ENCODE assay signal across 30 cellular contexts in genomic region chr9:122058051-122058450, GRCh38.
"Had no signal": no experiment of that assay in that cellular context is flagged by ENCODE, and none has a peak within 500 bp of the region (broad histone marks: within the 10 kb centered on the region; RNA-seq: fewer than 3 reads in every experiment).

No MANE protein-coding gene starts in this region.

- H3K9me3 ChIP-seq: breast epithelium, pancreas, psoas muscle, right atrium auricular region, thyroid gland, upper lobe of right lung had no signal

- DNase-seq: activated CD4-positive, alpha-beta memory T cell treated with anti-CD3 and anti-CD28 coated beads, Interleukin-2, amount 10 ng/mL, durations not matched to agents 7 days and 5 days; activated CD4-positive, alpha-beta T cell treated with anti-CD3 and anti-CD28 coated beads for 1 hour; activated CD4-positive, alpha-beta T cell treated with anti-CD3 and anti-CD28 coated beads, Interleukin-2, amount 10 ng/mL, durations not matched to agents 7 days and 5 days; activated CD8-positive, alpha-beta memory T cell treated with anti-CD3 and anti-CD28 coated beads, Interleukin-2, amount 50 U/mL, for 48 hours; activated naive CD8-positive, alpha-beta T cell treated with anti-CD3 and anti-CD28 coated beads, Interleukin-2, amount 50 U/mL, for 24 hours; activated T-cell treated with anti-CD3 and anti-CD28 coated beads, Interleukin-2, amount 50 U/mL, for 4 hours; dermis blood vessel endothelial cell; effector CD8-positive, alpha-beta T cell; left cardiac atrium; left ventricle myocardium superior; mammary epithelial cell; naive B cell; nephron progenitor cell; pancreas; psoas muscle; stimulated activated CD4-positive, alpha-beta T cell treated with anti-CD3 and anti-CD28 coated beads, Interleukin-1b, Interleukin-23, amount 100 ng/mL, for 48 hours; stimulated activated CD4-positive, alpha-beta T cell treated with anti-CD3 and anti-CD28 coated beads, Interleukin-4, amount 100 ng/mL, for 4 hours; stimulated activated CD8-positive, alpha-beta memory T cell treated with anti-CD3 and anti-CD28 coated beads, Interleukin-4, amount 100 ng/mL, for 48 hours; stimulated activated naive CD8-positive, alpha-beta T cell treated with anti-CD3 and anti-CD28 coated beads, Interleukin-15, amount 100 ng/mL, for 72 hours; substantia nigra; T-helper 2 cell; thyroid gland; upper lobe of right lung had no signal

- H3K27me3 ChIP-seq: breast epithelium, hepatocyte, pancreas, right atrium auricular region, thyroid gland, upper lobe of right lung had no signal

- H3K27ac ChIP-seq: breast epithelium, epithelial cell of prostate, hepatocyte, pancreas, psoas muscle, right atrium auricular region, thyroid gland, upper lobe of right lung had no signal

- H3K36me3 ChIP-seq: breast epithelium, pancreas, right atrium auricular region, thyroid gland, upper lobe of right lung had no signal

- H3K4me3 ChIP-seq: breast epithelium, hepatocyte, pancreas, psoas muscle, right atrium auricular region, smooth muscle cell, thyroid gland, upper lobe of right lung had no signal

- ATAC-seq: activated naive CD8-positive, alpha-beta T cell treated with anti-CD3 and anti-CD28 coated beads, Interleukin-2, amount 50 U/mL, for 24 hours; activated T-cell treated with anti-CD3 and anti-CD28 coated beads, Interleukin-2, amount 50 U/mL, for 4 hours; left cardiac atrium; left ventricle myocardium superior; pancreas; stimulated activated memory B cell treated with anti-CD40 and anti-IgM and Interleukin-4, amounts not matched to agents 10 μg/mL and 1 μg/mL and 100 μg/mL, for 72 hours; stimulated activated naive CD8-positive, alpha-beta T cell treated with anti-CD3 and anti-CD28 coated beads, Interleukin-15, amount 100 ng/mL, for 72 hours; upper lobe of right lung; WTC11 had no signal
